Comparison of ENCODE assay signal across 1 cellular context in genomic region chr2:231050018-231050901, GRCh38.
TF ChIP-seq lines count a peak whose summit lies in the region.

No MANE protein-coding gene starts in this region.

TF ChIP-seq in HepG2, 621 proteins besides CTCF, POLR2A, EP300 and RAD21 (continued from another document and continues in another):
- TF ChIP-seq ETS1 (CRISPR knock-in tag; IDR thresholded peaks at IDR 0.05) (no peak), ZNF724P (CRISPR knock-in tag; IDR thresholded peaks at IDR 0.05; ENCODE audit: borderline replicate concordance) (peak; percentile 81; the same call in 1 of the 2 replicates), SP140L (CRISPR knock-in tag; IDR thresholded peaks at IDR 0.05; ENCODE audit: borderline replicate concordance) (peak; percentile 78; the same call in 1 of the 2 replicates), NONO (IDR thresholded peaks at IDR 0.05) (no peak), NONO (CRISPR knock-in tag; conservative IDR thresholded peaks at IDR 0.05) (peak; percentile 100), RFXAP (CRISPR knock-in tag; IDR thresholded peaks at IDR 0.05; ENCODE audit: borderline replicate concordance) (peak; percentile 94), MEIS1 (CRISPR knock-in tag; IDR thresholded peaks at IDR 0.05; ENCODE audit: borderline replicate concordance) (peak; percentile 74; the same call in 1 of the 2 replicates), ZNF280D (CRISPR knock-in tag; IDR thresholded peaks at IDR 0.05) (peak; percentile 93; the same call in 1 of the 2 replicates), SAFB2 (CRISPR knock-in tag; IDR thresholded peaks at IDR 0.05; ENCODE audit: borderline replicate concordance, low read depth) (peak; percentile 93; the same call in 1 of the 2 replicates), IKZF1 (IDR thresholded peaks at IDR 0.05) (no peak), TP53 (CRISPR knock-in tag; conservative IDR thresholded peaks at IDR 0.05) (peak; percentile 95), CHD4 (IDR thresholded peaks at IDR 0.05; ENCODE audit: borderline replicate concordance, low read length) (peak; percentile 91; the same call in 1 of the 2 replicates), REXO4 (CRISPR knock-in tag; IDR thresholded peaks at IDR 0.05; ENCODE audit: borderline replicate concordance) (no peak; the same call in 1 of the 2 replicates), MTA1 (CRISPR knock-in tag; IDR thresholded peaks at IDR 0.05; ENCODE audit: borderline replicate concordance) (peak; percentile 98), ZNF468 (CRISPR knock-in tag; IDR thresholded peaks at IDR 0.05) (no peak), HNF4G (IDR thresholded peaks at IDR 0.05; ENCODE audit: borderline replicate concordance, low read depth, low read length) (peak; percentile 100), HNF4G (CRISPR knock-in tag; IDR thresholded peaks at IDR 0.05; ENCODE audit: borderline replicate concordance, low read depth) (peak; percentile 100), ATF1 (CRISPR knock-in tag; IDR thresholded peaks at IDR 0.05) (peak; percentile 54; the same call in 1 of the 2 replicates), SP2 (CRISPR knock-in tag; IDR thresholded peaks at IDR 0.05) (no peak), ZSCAN20 (CRISPR knock-in tag; IDR thresholded peaks at IDR 0.05; ENCODE audit: borderline replicate concordance) (peak; percentile 93; the same call in 1 of the 2 replicates), ZNF256 (CRISPR knock-in tag; conservative IDR thresholded peaks at IDR 0.05) (peak; percentile 95), TCF7L2 (IDR thresholded peaks at IDR 0.05; ENCODE audit: low read depth, low read length) (no peak), YY1 (IDR thresholded peaks at IDR 0.05; ENCODE audit: insufficient read depth, insufficient replicate concordance, low read depth, low read length) (peak; percentile 85), SYNCRIP (IDR thresholded peaks at IDR 0.05; ENCODE audit: insufficient read depth, low read depth, low read length) (no peak), ZNF431 (CRISPR knock-in tag; IDR thresholded peaks at IDR 0.05; ENCODE audit: borderline replicate concordance, low read depth) (peak; percentile 94), ZNF674 (CRISPR knock-in tag; IDR thresholded peaks at IDR 0.05; ENCODE audit: low read depth) (0 out of 2 replicates have a peak, but pooled peaks have one; percentile 67), MYNN (CRISPR knock-in tag; IDR thresholded peaks at IDR 0.05; ENCODE audit: low read depth) (peak; percentile 32; the same call in 1 of the 2 replicates), CREB1 (IDR thresholded peaks at IDR 0.05) (0 out of 2 replicates have a peak, but pooled peaks have one; percentile 21), CREB1 (CRISPR knock-in tag; IDR thresholded peaks at IDR 0.05) (peak; percentile 86), ZNF430 (CRISPR knock-in tag; IDR thresholded peaks at IDR 0.05) (peak; percentile 99), ISL2 (CRISPR knock-in tag; IDR thresholded peaks at IDR 0.05) (peak; percentile 98), GZF1 (CRISPR knock-in tag; IDR thresholded peaks at IDR 0.05) (peak; percentile 92; the same call in 1 of the 2 replicates), WIZ (CRISPR knock-in tag; IDR thresholded peaks at IDR 0.05) (peak; percentile 46; the same call in 1 of the 2 replicates), ELF4 (CRISPR knock-in tag; IDR thresholded peaks at IDR 0.05; ENCODE audit: borderline replicate concordance) (no peak; the same call in 1 of the 2 replicates), ZKSCAN5 (CRISPR knock-in tag; IDR thresholded peaks at IDR 0.05) (no peak), ZNF274 (CRISPR knock-in tag; IDR thresholded peaks at IDR 0.05) (peak; percentile 90), RBM22 (optimal IDR thresholded peaks at IDR 0.05; ENCODE audit: low read length) (peak; percentile 95), JUN (CRISPR knock-in tag; IDR thresholded peaks at IDR 0.05) (peak; percentile 94), ARID4A (CRISPR knock-in tag; IDR thresholded peaks at IDR 0.05; ENCODE audit: borderline replicate concordance) (peak; percentile 84; the same call in 1 of the 2 replicates), ZBTB25 (CRISPR knock-in tag; IDR thresholded peaks at IDR 0.05) (peak; percentile 80), ZNF616 (CRISPR knock-in tag; IDR thresholded peaks at IDR 0.05; ENCODE audit: low read depth) (no peak; the same call in 1 of the 2 replicates), POLR2AphosphoS2 (IDR thresholded peaks at IDR 0.05; ENCODE audit: low read depth, low read length) (peak; percentile 72; the same call in 1 of the 2 replicates), SP5 (CRISPR knock-in tag; IDR thresholded peaks at IDR 0.05; ENCODE audit: borderline replicate concordance, low read depth) (peak; percentile 76), DNMT1 (CRISPR knock-in tag; IDR thresholded peaks at IDR 0.05) (peak; percentile 11; the same call in 1 of the 2 replicates), HDAC6 (IDR thresholded peaks at IDR 0.05; ENCODE audit: low read depth, low read length) (no peak), NFE2L2 (IDR thresholded peaks at IDR 0.05; ENCODE audit: low read length) (no peak), ZNF329 (CRISPR knock-in tag; IDR thresholded peaks at IDR 0.05; ENCODE audit: low read depth) (peak; percentile 82; the same call in 1 of the 2 replicates)
- TF ChIP-seq, protein P1, sequence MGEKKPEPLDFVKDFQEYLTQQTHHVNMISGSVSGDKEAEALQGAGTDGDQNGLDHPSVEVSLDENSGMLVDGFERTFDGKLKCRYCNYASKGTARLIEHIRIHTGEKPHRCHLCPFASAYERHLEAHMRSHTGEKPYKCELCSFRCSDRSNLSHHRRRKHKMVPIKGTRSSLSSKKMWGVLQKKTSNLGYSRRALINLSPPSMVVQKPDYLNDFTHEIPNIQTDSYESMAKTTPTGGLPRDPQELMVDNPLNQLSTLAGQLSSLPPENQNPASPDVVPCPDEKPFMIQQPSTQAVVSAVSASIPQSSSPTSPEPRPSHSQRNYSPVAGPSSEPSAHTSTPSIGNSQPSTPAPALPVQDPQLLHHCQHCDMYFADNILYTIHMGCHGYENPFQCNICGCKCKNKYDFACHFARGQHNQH (CRISPR knock-in tag; IDR thresholded peaks at IDR 0.05): peak; percentile 99
- TF ChIP-seq, protein P2, sequence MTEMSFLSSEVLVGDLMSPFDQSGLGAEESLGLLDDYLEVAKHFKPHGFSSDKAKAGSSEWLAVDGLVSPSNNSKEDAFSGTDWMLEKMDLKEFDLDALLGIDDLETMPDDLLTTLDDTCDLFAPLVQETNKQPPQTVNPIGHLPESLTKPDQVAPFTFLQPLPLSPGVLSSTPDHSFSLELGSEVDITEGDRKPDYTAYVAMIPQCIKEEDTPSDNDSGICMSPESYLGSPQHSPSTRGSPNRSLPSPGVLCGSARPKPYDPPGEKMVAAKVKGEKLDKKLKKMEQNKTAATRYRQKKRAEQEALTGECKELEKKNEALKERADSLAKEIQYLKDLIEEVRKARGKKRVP (CRISPR knock-in tag; IDR thresholded peaks at IDR 0.05): peak in 1 of 2 experiments; percentile 89; a peak in 2 of 4 replicates
- TF ChIP-seq, protein P3, sequence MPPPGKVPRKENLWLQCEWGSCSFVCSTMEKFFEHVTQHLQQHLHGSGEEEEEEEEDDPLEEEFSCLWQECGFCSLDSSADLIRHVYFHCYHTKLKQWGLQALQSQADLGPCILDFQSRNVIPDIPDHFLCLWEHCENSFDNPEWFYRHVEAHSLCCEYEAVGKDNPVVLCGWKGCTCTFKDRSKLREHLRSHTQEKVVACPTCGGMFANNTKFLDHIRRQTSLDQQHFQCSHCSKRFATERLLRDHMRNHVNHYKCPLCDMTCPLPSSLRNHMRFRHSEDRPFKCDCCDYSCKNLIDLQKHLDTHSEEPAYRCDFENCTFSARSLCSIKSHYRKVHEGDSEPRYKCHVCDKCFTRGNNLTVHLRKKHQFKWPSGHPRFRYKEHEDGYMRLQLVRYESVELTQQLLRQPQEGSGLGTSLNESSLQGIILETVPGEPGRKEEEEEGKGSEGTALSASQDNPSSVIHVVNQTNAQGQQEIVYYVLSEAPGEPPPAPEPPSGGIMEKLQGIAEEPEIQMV (CRISPR knock-in tag; IDR thresholded peaks at IDR 0.05; ENCODE audit: low read depth): peak; percentile 37; the same call in 1 of the 2 replicates
- TF ChIP-seq, protein P4, sequence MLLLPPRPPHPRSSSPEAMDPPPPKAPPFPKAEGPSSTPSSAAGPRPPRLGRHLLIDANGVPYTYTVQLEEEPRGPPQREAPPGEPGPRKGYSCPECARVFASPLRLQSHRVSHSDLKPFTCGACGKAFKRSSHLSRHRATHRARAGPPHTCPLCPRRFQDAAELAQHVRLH (CRISPR knock-in tag; IDR thresholded peaks at IDR 0.05; ENCODE audit: borderline replicate concordance, low read depth): peak; percentile 97
- TF ChIP-seq, protein P5, sequence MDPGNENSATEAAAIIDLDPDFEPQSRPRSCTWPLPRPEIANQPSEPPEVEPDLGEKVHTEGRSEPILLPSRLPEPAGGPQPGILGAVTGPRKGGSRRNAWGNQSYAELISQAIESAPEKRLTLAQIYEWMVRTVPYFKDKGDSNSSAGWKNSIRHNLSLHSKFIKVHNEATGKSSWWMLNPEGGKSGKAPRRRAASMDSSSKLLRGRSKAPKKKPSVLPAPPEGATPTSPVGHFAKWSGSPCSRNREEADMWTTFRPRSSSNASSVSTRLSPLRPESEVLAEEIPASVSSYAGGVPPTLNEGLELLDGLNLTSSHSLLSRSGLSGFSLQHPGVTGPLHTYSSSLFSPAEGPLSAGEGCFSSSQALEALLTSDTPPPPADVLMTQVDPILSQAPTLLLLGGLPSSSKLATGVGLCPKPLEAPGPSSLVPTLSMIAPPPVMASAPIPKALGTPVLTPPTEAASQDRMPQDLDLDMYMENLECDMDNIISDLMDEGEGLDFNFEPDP (CRISPR knock-in tag; conservative IDR thresholded peaks at IDR 0.05): peak; percentile 95; the same call in 1 of the 2 replicates
